28 cellular contexts compared by ENCODE assay signal in genomic region chr13:29830000-29830399, GRCh38. TPM values are rescaled to one million over a fixed set of nuclear protein-coding genes. Genes with fewer than 3 reads are reported as not detected.
A peak's percentile ranks its signal among the peaks of the same experiment; 100 is the strongest.
DNase-seq lines count a peak whose midpoint lies in the region; ATAC-seq and TF ChIP-seq lines count a peak whose summit lies in the region.
"Had no signal": no experiment of that assay in that cellular context is flagged by ENCODE, and none has a peak within 500 bp of the region (broad histone marks: within the 10 kb centered on the region; RNA-seq: fewer than 3 reads in every experiment).

No MANE protein-coding gene starts in this region.

- H3K27ac Mint-ChIP-seq in chondrocyte (ENCODE audit: unreplicated experiment): no peak overlapping the region
- H3K27ac Mint-ChIP-seq: CD4-positive, alpha-beta T cell had no signal

- H3K27me3 Mint-ChIP-seq in chondrocyte (ENCODE audit: low read depth): no peaks in the 10 kb centered on the region
- H3K27me3 Mint-ChIP-seq: CD4-positive, alpha-beta T cell had no signal

- no peak overlapping the region for H3K4me3 Mint-ChIP-seq in chondrocyte (ENCODE audit: unreplicated experiment)
- H3K4me3 Mint-ChIP-seq: CD4-positive, alpha-beta T cell had no signal

- peak; percentile 5 for DNase-seq in EH (ENCODE audit: low read depth)
- DNase-seq in HCEC 1CT: peak; percentile 17
- DNase-seq in chondrocyte (ENCODE audit: low spot score): no peak
- DNase-seq in myocyte (ENCODE audit: low read depth): peak; percentile 43
- DNase-seq in T-helper 9 cell: no peak
- DNase-seq in NCI-H82 (lab: John Stamatoyannopoulos, UW): no peak
- DNase-seq: AML-193; CD4-positive, alpha-beta T cell; COR-L47; DMS53; GDM1; Karpas-422; MG63; NCI-H1105 treated with DMSO at 0.1 percent for 48 hours; NCI-H146; NCI-H1930; NCI-H2107; NCI-H446; NCI-H524 treated with DMSO at 0.1 percent for 48 hours; NCI-H774; NK-92 treated with Interleukin-12 subunit alpha and Interleukin-12 subunit beta, amount 100 ng/mL, for 24 hours; PC-9; SJCRH30 had no signal

- TF ChIP-seq POLR2A in GM18505 (IDR thresholded peaks at IDR 0.05; ENCODE audit: borderline replicate concordance, extremely low read depth, insufficient read depth, insufficient read length): no peak

- peaks cover 33% of the 10 kb centered on the region for H3K4me1 Mint-ChIP-seq in chondrocyte (ENCODE audit: low read depth)

- H3K9me3 Mint-ChIP-seq in chondrocyte (ENCODE audit: low read depth): peaks cover 5% of the 10 kb centered on the region
- H3K9me3 Mint-ChIP-seq: CD4-positive, alpha-beta T cell had no signal

- peak; percentile 37 for TF ChIP-seq CTCF in chondrocyte (IDR thresholded peaks at IDR 0.05)

- no peak for ATAC-seq in GM18505 (IDR thresholded peaks at IDR 0.05; ENCODE audit: unreplicated experiment)
- no peak for ATAC-seq in HG03521 (IDR thresholded peaks at IDR 0.05; ENCODE audit: unreplicated experiment)
- ATAC-seq: HepG2, Right ventricle myocardium inferior, SK-N-SH treated with all-trans-retinoic acid at 6 μM for 48 hours had no signal

- peaks cover 3% of the 10 kb centered on the region for H3K36me3 Mint-ChIP-seq in chondrocyte (ENCODE audit: low read depth)

RNA-seq across cellular contexts. Expression of gene UBL3, which starts 20.4 kb away (rescaled TPM):
- total RNA-seq in chondrocyte (21.3 to 41.8 TPM (median 23.5 TPM) in 3 replicates), myocyte (24.9 and 27.4 TPM in 2 replicates)
- 21.8 TPM for polyA plus RNA-seq in myocyte (2012)

Comparison
In these comparisons a context has a peak if more than half of its experiments do, and no peak if none do; other contexts are left out.
1. DNase-seq: peak in EH (single experiment), HCEC 1CT (single experiment) and myocyte (single experiment); none in chondrocyte (single experiment), T-helper 9 cell (single experiment) and NCI-H82 (single experiment).